38 cellular contexts compared by ENCODE assay signal in the genomic region with DNA sequence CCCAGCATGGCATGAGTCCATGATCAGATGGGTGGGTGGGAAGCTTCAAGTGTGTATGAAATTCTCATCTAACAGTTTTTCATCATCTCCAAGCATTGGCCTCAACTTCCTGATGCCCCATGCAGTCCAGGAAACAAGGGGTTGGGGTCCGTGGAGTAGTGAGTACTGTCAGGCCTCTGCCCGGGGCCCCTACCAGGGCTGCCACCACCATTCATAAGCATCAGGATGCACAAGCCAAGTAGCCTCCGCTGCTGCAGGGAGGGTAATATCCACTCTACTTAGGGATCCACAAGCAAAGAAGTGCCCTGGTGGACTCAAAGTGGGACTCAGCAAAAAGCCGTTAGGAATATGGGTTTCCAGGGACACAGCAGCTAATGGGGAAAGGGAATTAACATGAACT. TPM values are rescaled to one million over a fixed set of nuclear protein-coding genes. Genes with fewer than 3 reads are reported as not detected.
"Had no signal": no experiment of that assay in that cellular context is flagged by ENCODE, and none has a peak within 500 bp of the region (broad histone marks: within the 10 kb centered on the region; RNA-seq: fewer than 3 reads in every experiment).

No MANE protein-coding gene starts in this region.

- H3K4me3 ChIP-seq: MG63 had no signal

- DNase-seq: Karpas-422, Kasumi-1, MG63, MM.1S, MV-4-11, NCI-H1048, NCI-H1092, NCI-H1092 treated with DMSO at 0.1 percent for 48 hours, NCI-H1105, NCI-H1105 treated with DMSO at 0.1 percent for 48 hours, NCI-H1417, NCI-H1417 treated with DMSO at 0.1 percent for 48 hours, NCI-H1436, NCI-H1436 treated with DMSO at 0.1 percent for 48 hours, NCI-H146, NCI-H1694, NCI-H1694 treated with DMSO at 0.1 percent for 48 hours, NCI-H187, NCI-H187 treated with DMSO at 0.1 percent for 48 hours, NCI-H1930, NCI-H2029, NCI-H2029 treated with DMSO at 0.1 percent for 48 hours, NCI-H2081, NCI-H2081 treated with DMSO at 0.1 percent for 48 hours, NCI-H2107, NCI-H2171, NCI-H2171 treated with DMSO at 0.1 percent for 48 hours, NCI-H2227 treated with DMSO at 0.1 percent for 48 hours, NCI-H226, NCI-H345, NCI-H446, NCI-H446 treated with DMSO at 0.1 percent for 48 hours, NCI-H510A, NCI-H510A treated with DMSO at 0.1 percent for 48 hours, NCI-H524 had no signal

- H3K27me3 ChIP-seq: MG63 had no signal

- H3K9me3 ChIP-seq: MG63 had no signal

- H3K36me3 ChIP-seq: MG63 had no signal

RNA-seq across cellular contexts. Expression of a gene that starts 49.3 kb away (rescaled TPM):
- total RNA-seq: M059J, MCF 10A, NCI-H460 had no signal
